In genomic region chrX:128781506-128781905, GRCh38 we compare ENCODE assay signal across 8 cellular contexts.
DNase-seq lines count a peak whose midpoint lies in the region; ATAC-seq and TF ChIP-seq lines count a peak whose summit lies in the region.

No MANE protein-coding gene starts in this region.

- H3K4me3 Mint-ChIP-seq in T-helper 2 cell treated with Interferon-gamma antibody and Interleukin-4, amounts not matched to agents 5 μg/mL and 100 μg/mL, for 36 hours: no peak overlapping the region

- H3K79me2 ChIP-seq in PC-9 (ENCODE audit: low read depth): no peaks in the 10 kb centered on the region
- no peaks in the 10 kb centered on the region for H3K79me2 ChIP-seq in hepatocyte

- H3K9me2 ChIP-seq in PC-9 (ENCODE audit: insufficient read depth): no peaks in the 10 kb centered on the region
- no peaks in the 10 kb centered on the region for H3K9me2 ChIP-seq in hepatocyte (replicated peaks; ENCODE audit: insufficient read depth)

- CTCF ChIA-PET in PC-9 (lab: Charles Lee): no interaction called here

- intact Hi-C loops in PC-9 (cut with micrococcal nuclease; ENCODE audit: unreplicated experiment): no loop called here

- H3K9me3 ChIP-seq in PC-9 (ENCODE audit: insufficient read depth, low read depth) (no peaks in the 10 kb centered on the region), hepatocyte (ENCODE audit: low read depth) (no peaks in the 10 kb centered on the region)

- DNase-seq in COR-L47 (lab: John Stamatoyannopoulos, UW) (peak; percentile 25), PC-9 (peak in 1 of 2 experiments; percentile 18), hepatocyte (ENCODE audit: low spot score) (peak; percentile 49), NCI-H1048 (lab: John Stamatoyannopoulos, UW) (no peak), GF-D8 (lab: John Stamatoyannopoulos, UW) (no peak)
- DNase-seq in T-helper 2 cell treated with Interferon-gamma antibody and Interleukin-4, amounts not matched to agents 5 μg/mL and 100 μg/mL, for 36 hours (ENCODE audit: low spot score): no peak
- DNase-seq in activated CD8-positive, alpha-beta memory T cell treated with anti-CD3 and anti-CD28 coated beads for 24 hours: no peak

- no peaks in the 10 kb centered on the region for H3F3A ChIP-seq in PC-9 (ENCODE audit: insufficient read depth, low read depth)

- H3K36me3 ChIP-seq in PC-9 (ENCODE audit: low read depth) (no peaks in the 10 kb centered on the region), hepatocyte (replicated peaks; ENCODE audit: insufficient read depth, low read depth) (no peaks in the 10 kb centered on the region)

- H3K27me3 Mint-ChIP-seq in T-helper 2 cell treated with Interferon-gamma antibody and Interleukin-4, amounts not matched to agents 5 μg/mL and 100 μg/mL, for 36 hours (ENCODE audit: low read depth): no peaks in the 10 kb centered on the region

- peaks cover 4% of the 10 kb centered on the region for H3K36me3 Mint-ChIP-seq in T-helper 2 cell treated with Interferon-gamma antibody and Interleukin-4, amounts not matched to agents 5 μg/mL and 100 μg/mL, for 36 hours (ENCODE audit: low read depth)

- H3K9me3 Mint-ChIP-seq in T-helper 2 cell treated with Interferon-gamma antibody and Interleukin-4, amounts not matched to agents 5 μg/mL and 100 μg/mL, for 36 hours: peaks cover 6% of the 10 kb centered on the region

- H2AFZ ChIP-seq in PC-9 (no peak overlapping the region), hepatocyte (no peak overlapping the region)

- H3K4me1 ChIP-seq in PC-9 (replicated peaks; ENCODE audit: insufficient read depth) (no peaks in the 10 kb centered on the region), hepatocyte (ENCODE audit: insufficient read depth) (no peaks in the 10 kb centered on the region)

- TF ChIP-seq CTCF in PC-9 (conservative IDR thresholded peaks at IDR 0.05) (peak; percentile 50), hepatocyte (IDR thresholded peaks at IDR 0.05; ENCODE audit: poor library complexity) (peak; percentile 26)

- 61% methylated on average over 1 of the region's 1 CpG for WGBS in hepatocyte (ENCODE audit: low lambda C conversion rate, missing lambda C conversion rate)

- H3K27me3 ChIP-seq in PC-9 (ENCODE audit: insufficient read depth, low read depth): no peaks in the 10 kb centered on the region
- H3K27me3 ChIP-seq in hepatocyte: no peaks in the 10 kb centered on the region

- no peak overlapping the region for H3K4me3 ChIP-seq in PC-9
- no peak overlapping the region for H3K4me3 ChIP-seq in hepatocyte

- no peak overlapping the region for H3K4me2 ChIP-seq in PC-9
- H3K4me2 ChIP-seq in hepatocyte: no peak overlapping the region

- peak; percentile 74 for ATAC-seq in GM19438 (IDR thresholded peaks at IDR 0.05; ENCODE audit: low read depth, unreplicated experiment)

- H3K27ac ChIP-seq in PC-9: no peak overlapping the region
- H3K27ac ChIP-seq in hepatocyte: no peak overlapping the region

- no peak overlapping the region for H3K27ac Mint-ChIP-seq in T-helper 2 cell treated with Interferon-gamma antibody and Interleukin-4, amounts not matched to agents 5 μg/mL and 100 μg/mL, for 36 hours

- POLR2A ChIA-PET in PC-9 (lab: Charles Lee; ENCODE audit: unreplicated experiment): no interaction called here

- peaks cover 5% of the 10 kb centered on the region for H3K4me1 Mint-ChIP-seq in T-helper 2 cell treated with Interferon-gamma antibody and Interleukin-4, amounts not matched to agents 5 μg/mL and 100 μg/mL, for 36 hours (ENCODE audit: low read depth)

- no TSS peak for BruUV-seq in PC-9 (replicated peaks; lab: Mats Ljungman, UMichigan)

- H4K20me1 ChIP-seq in PC-9 (ENCODE audit: insufficient read depth) (no peaks in the 10 kb centered on the region), hepatocyte (ENCODE audit: insufficient read depth, poor library complexity, severe bottlenecking) (no peaks in the 10 kb centered on the region)

Comparison
In these comparisons a context has a peak if more than half of its experiments do, and no peak if none do; other contexts are left out.
1. DNase-seq: peak in COR-L47 (single experiment) and hepatocyte (single experiment); none in T-helper 2 cell treated with Interferon-gamma antibody and Interleukin-4, amounts not matched to agents 5 μg/mL and 100 μg/mL, for 36 hours (single experiment), activated CD8-positive, alpha-beta memory T cell treated with anti-CD3 and anti-CD28 coated beads for 24 hours (single experiment), NCI-H1048 (single experiment) and GF-D8 (single experiment).